Comparison of ENCODE assay signal across 9 cellular contexts in genomic region chr13:98466634-98467236, GRCh38.
DNase-seq lines count a peak whose midpoint lies in the region; ATAC-seq and TF ChIP-seq lines count a peak whose summit lies in the region.
"Had no signal": no experiment of that assay in that cellular context is flagged by ENCODE, and none has a peak within 500 bp of the region (broad histone marks: within the 10 kb centered on the region; RNA-seq: fewer than 3 reads in every experiment).

No MANE protein-coding gene starts in this region.

- H3K4me3 Mint-ChIP-seq in HFFc6 (no peak overlapping the region), endothelial cell (ENCODE audit: unreplicated experiment) (no peak overlapping the region), progenitor cell of endocrine pancreas (ENCODE audit: low read depth) (no peak overlapping the region)
- H3K4me3 Mint-ChIP-seq: mesothelial cell of epicardium had no signal

- TF ChIP-seq CTCF in HFFc6 (IDR thresholded peaks at IDR 0.05) (peak; percentile 86), WI38 (IDR thresholded peaks at IDR 0.05; ENCODE audit: low read depth, low read length) (peak; percentile 67), endothelial cell (IDR thresholded peaks at IDR 0.05; ENCODE audit: unreplicated experiment) (peak; percentile 80), progenitor cell of endocrine pancreas (IDR thresholded peaks at IDR 0.05; ENCODE audit: unreplicated experiment) (peak; percentile 66)

- H3K27me3 Mint-ChIP-seq in HFFc6 (ENCODE audit: insufficient read depth): peaks cover 6% of the 10 kb centered on the region
- H3K27me3 Mint-ChIP-seq in endothelial cell (ENCODE audit: unreplicated experiment): peaks cover 12% of the 10 kb centered on the region
- no peaks in the 10 kb centered on the region for H3K27me3 Mint-ChIP-seq in progenitor cell of endocrine pancreas

- H3K36me3 Mint-ChIP-seq in HFFc6 (ENCODE audit: low read depth): peaks cover 33% of the 10 kb centered on the region
- H3K36me3 Mint-ChIP-seq in endothelial cell (ENCODE audit: low read depth, unreplicated experiment): peaks cover 36% of the 10 kb centered on the region
- H3K36me3 Mint-ChIP-seq in progenitor cell of endocrine pancreas (ENCODE audit: insufficient read depth): peaks cover 24% of the 10 kb centered on the region

- peaks cover 45% of the 10 kb centered on the region for H3K4me1 Mint-ChIP-seq in HFFc6 (ENCODE audit: low read depth)
- H3K4me1 Mint-ChIP-seq in endothelial cell (ENCODE audit: unreplicated experiment): peaks cover 23% of the 10 kb centered on the region
- H3K4me1 Mint-ChIP-seq in progenitor cell of endocrine pancreas (ENCODE audit: low read depth): peaks cover 10% of the 10 kb centered on the region

- H3K4me3 ChIP-seq in WI38 (ENCODE audit: low read depth, low read length): no peak overlapping the region

- no peaks in the 10 kb centered on the region for H3K9me3 Mint-ChIP-seq in HFFc6
- no peaks in the 10 kb centered on the region for H3K9me3 Mint-ChIP-seq in endothelial cell (ENCODE audit: unreplicated experiment)
- H3K9me3 Mint-ChIP-seq in progenitor cell of endocrine pancreas (ENCODE audit: low read depth): no peaks in the 10 kb centered on the region
- H3K9me3 Mint-ChIP-seq: mesothelial cell of epicardium had no signal

- H3K27ac Mint-ChIP-seq in HFFc6 (peak overlapping the region; percentile 53; the same call in 1 of the 2 replicates), endothelial cell (ENCODE audit: unreplicated experiment) (no peak overlapping the region), progenitor cell of endocrine pancreas (no peak overlapping the region)

- ATAC-seq in GM21390 (IDR thresholded peaks at IDR 0.05; ENCODE audit: unreplicated experiment) (no peak), GM19351 (IDR thresholded peaks at IDR 0.05; ENCODE audit: unreplicated experiment) (no peak)

- DNase-seq in COLO829 (ENCODE audit: low spot score) (peak; percentile 47), HFFc6 (peak; percentile 49), endothelial cell (ENCODE audit: low spot score) (peak; percentile 83), progenitor cell of endocrine pancreas (ENCODE audit: low spot score, unreplicated experiment) (peak; percentile 37), cerebellar nuclear complex (lab: John Stamatoyannopoulos, UW) (no peak)

Comparison
In these comparisons a context has a peak if more than half of its experiments do, and no peak if none do; other contexts are left out.
1. DNase-seq: peak in COLO829 (single experiment), HFFc6 (single experiment), endothelial cell (single experiment) and progenitor cell of endocrine pancreas (single experiment); none in cerebellar nuclear complex (0 of 2).
2. Peak in every context shown above with its lines, with median percentiles within 50 percentile points of each other: CTCF ChIP-seq.